ENCODE assay signal across 13 cellular contexts in genomic region chr18:26181343-26181826, GRCh38. TPM values are rescaled to one million over a fixed set of nuclear protein-coding genes. Genes with fewer than 3 reads are reported as not detected.
DNase-seq lines count a peak whose midpoint lies in the region; ATAC-seq and TF ChIP-seq lines count a peak whose summit lies in the region.
"Had no signal": no experiment of that assay in that cellular context is flagged by ENCODE, and none has a peak within 500 bp of the region (broad histone marks: within the 10 kb centered on the region; RNA-seq: fewer than 3 reads in every experiment).

No MANE protein-coding gene starts in this region.

- intact Hi-C loops in upper lobe of right lung (cut with DNase I), result no loop called here

- DNase-seq in upper lobe of right lung (no peak), Ammon's horn (ENCODE audit: low spot score) (no peak), NCI-H1930 (lab: John Stamatoyannopoulos, UW) (no peak), RKO (ENCODE audit: low spot score) (no peak)
- DNase-seq: activated naive CD4-positive, alpha-beta T cell; natural killer cell; T1000 had no signal

- no peaks in the 10 kb centered on the region for H3K4me1 ChIP-seq in upper lobe of right lung

- TF ChIP-seq CTCF in upper lobe of right lung (IDR thresholded peaks at IDR 0.05), result no peak

- no peaks in the 10 kb centered on the region for H3K27me3 ChIP-seq in upper lobe of right lung

- H3K4me3 ChIP-seq in upper lobe of right lung, result no peak overlapping the region

- H3K27ac ChIP-seq in upper lobe of right lung, result no peak overlapping the region

- H3K36me3 ChIP-seq in upper lobe of right lung, result no peaks in the 10 kb centered on the region

- ATAC-seq in GM19324 (IDR thresholded peaks at IDR 0.05; ENCODE audit: low FRiP score, unreplicated experiment), result peak; percentile 91
- peak; percentile 74 for ATAC-seq in HG02759 (IDR thresholded peaks at IDR 0.05; ENCODE audit: unreplicated experiment)
- ATAC-seq in HG03469 (IDR thresholded peaks at IDR 0.05; ENCODE audit: unreplicated experiment), result peak; percentile 51
- peak; percentile 62 for ATAC-seq in upper lobe of right lung
- ATAC-seq: sciatic nerve had no signal

- no peaks in the 10 kb centered on the region for H3K9me3 ChIP-seq in upper lobe of right lung

RNA-seq across cellular contexts. Expression of gene TAF4B, which starts 44.9 kb away (rescaled TPM):
- total RNA-seq in upper lobe of right lung, result 3.3 TPM

RNA-seq across cellular contexts. Expression of gene PSMA8, which starts 47.7 kb away (rescaled TPM):
- total RNA-seq in upper lobe of right lung, result not detected
- total RNA-seq: bronchial epithelial cell, sciatic nerve, temporal lobe had no signal
